In genomic region chr3:50248387-50248786, GRCh38 we compare ENCODE assay signal across 1 cellular context.
TF ChIP-seq lines count a peak whose summit lies in the region.

No MANE protein-coding gene starts in this region.

TF ChIP-seq in GM23338, 12 proteins besides CTCF, POLR2A, EP300 and RAD21 (continued from another document):
- TF ChIP-seq REST (IDR thresholded peaks at IDR 0.05; ENCODE audit: unreplicated experiment) (no peak), CREB1 (CRISPR knock-in tag; IDR thresholded peaks at IDR 0.05; ENCODE audit: low read depth) (no peak), ZNF114 (CRISPR knock-in tag; IDR thresholded peaks at IDR 0.05) (no peak), ZNF331 (CRISPR knock-in tag; IDR thresholded peaks at IDR 0.05; ENCODE audit: low read depth) (no peak), STAT1 (IDR thresholded peaks at IDR 0.05; ENCODE audit: unreplicated experiment) (no peak), ZNF462 (CRISPR knock-in tag; IDR thresholded peaks at IDR 0.05) (no peak), EZH2 (IDR thresholded peaks at IDR 0.05; ENCODE audit: low read depth, unreplicated experiment) (no peak)
TF ChIP-seq in GM23338: peak in this region for 0.
